Comparison of ENCODE assay signal across 26 cellular contexts in genomic region chr4:89561051-89561450, GRCh38.
"Had no signal": no experiment of that assay in that cellular context is flagged by ENCODE, and none has a peak within 500 bp of the region (broad histone marks: within the 10 kb centered on the region; RNA-seq: fewer than 3 reads in every experiment).

No MANE protein-coding gene starts in this region.

- DNase-seq: naive thymus-derived CD4-positive, alpha-beta T cell; natural killer cell; nucleus accumbens; pancreas; psoas muscle; right cardiac atrium; right lobe of liver; sigmoid colon; small intestine; stimulated activated CD4-positive, alpha-beta T cell treated with anti-CD3 and anti-CD28 coated beads, Interleukin-15, amount 100 ng/mL, for 24 hours; stimulated activated CD4-positive, alpha-beta T cell treated with anti-CD3 and anti-CD28 coated beads, Interleukin-2, amount 100 ng/mL, for 24 hours; stimulated activated CD4-positive, alpha-beta T cell treated with anti-CD3 and anti-CD28 coated beads, Interleukin-2, amount 100 ng/mL, for 48 hours; stimulated activated CD4-positive, alpha-beta T cell treated with anti-CD3 and anti-CD28 coated beads, Interleukin-4, amount 100 ng/mL, for 24 hours; stimulated activated naive B cell treated with anti-CD40 and anti-IgM and Interleukin-4, amounts not matched to agents 10 μg/mL and 1 μg/mL and 100 μg/mL, for 72 hours; stimulated activated naive CD4-positive, alpha-beta T cell treated with Interleukin-2 at 50 U/mL for 16 hours; stomach; thyroid gland; upper lobe of right lung; uterus had no signal

- H3K4me1 Mint-ChIP-seq: naive thymus-derived CD4-positive, alpha-beta T cell; natural killer cell; nephron; stimulated activated naive B cell treated with anti-CD40 and anti-IgM and Interleukin-4, amounts not matched to agents 10 μg/mL and 1 μg/mL and 100 μg/mL, for 72 hours had no signal

- H3K36me3 Mint-ChIP-seq: naive thymus-derived CD4-positive, alpha-beta T cell; natural killer cell; stimulated activated effector memory CD8-positive, alpha-beta T cell treated with anti-CD3 and anti-CD28 coated beads, Interleukin-12 subunit alpha, Interleukin-12 subunit beta, amount 100 ng/mL, for 72 hours; stimulated activated naive B cell treated with anti-CD40 and anti-IgM and Interleukin-4, amounts not matched to agents 10 μg/mL and 1 μg/mL and 100 μg/mL, for 72 hours; type B pancreatic cell had no signal

- H3K4me1 ChIP-seq: pancreas, psoas muscle, right lobe of liver, sigmoid colon, thyroid gland, tibial nerve, upper lobe of right lung, uterus had no signal

- H3K27me3 ChIP-seq: neutrophil, pancreas, right lobe of liver, sigmoid colon, stomach, thyroid gland, tibial nerve, upper lobe of right lung, uterus had no signal

- H3K27ac Mint-ChIP-seq: naive thymus-derived CD4-positive, alpha-beta T cell; natural killer cell; nephron; stimulated activated effector memory CD8-positive, alpha-beta T cell treated with anti-CD3 and anti-CD28 coated beads, Interleukin-12 subunit alpha, Interleukin-12 subunit beta, amount 100 ng/mL, for 72 hours; stimulated activated naive B cell treated with anti-CD40 and anti-IgM and Interleukin-4, amounts not matched to agents 10 μg/mL and 1 μg/mL and 100 μg/mL, for 72 hours; stimulated activated naive CD8-positive, alpha-beta T cell treated with anti-CD3 and anti-CD28 coated beads, Interleukin-15, Interleukin-2, amounts not matched to agents 100 ng/mL and 50 ng/mL, for 24 hours; type B pancreatic cell had no signal

- H3K27me3 Mint-ChIP-seq: stimulated activated naive B cell treated with anti-CD40 and anti-IgM and Interleukin-4, amounts not matched to agents 10 μg/mL and 1 μg/mL and 100 μg/mL, for 72 hours; stimulated activated naive CD8-positive, alpha-beta T cell treated with anti-CD3 and anti-CD28 coated beads, Interleukin-15, Interleukin-2, amounts not matched to agents 100 ng/mL and 50 ng/mL, for 24 hours; type B pancreatic cell had no signal

- H3K36me3 ChIP-seq: neutrophil, pancreas, right lobe of liver, sigmoid colon, stomach, thoracic aorta, thyroid gland, tibial nerve, upper lobe of right lung, uterus had no signal

- H3K4me3 ChIP-seq: pancreas, psoas muscle, right lobe of liver, sigmoid colon, stomach, thoracic aorta, thyroid gland, tibial nerve, upper lobe of right lung, uterus had no signal

- H3K27ac ChIP-seq: neutrophil, pancreas, psoas muscle, right lobe of liver, sigmoid colon, stomach, thoracic aorta, thyroid gland, tibial nerve, upper lobe of right lung, uterus had no signal

- ATAC-seq: naive thymus-derived CD4-positive, alpha-beta T cell; natural killer cell; pancreas; psoas muscle; right cardiac atrium; right lobe of liver; stimulated activated effector memory CD8-positive, alpha-beta T cell treated with anti-CD3 and anti-CD28 coated beads, Interleukin-12 subunit alpha, Interleukin-12 subunit beta, amount 100 ng/mL, for 72 hours; stimulated activated naive B cell treated with anti-CD40 and anti-IgM and Interleukin-4, amounts not matched to agents 10 μg/mL and 1 μg/mL and 100 μg/mL, for 72 hours; upper lobe of right lung had no signal

- H3K9me3 ChIP-seq: neutrophil, pancreas, psoas muscle, right lobe of liver, sigmoid colon, stomach, thoracic aorta, thyroid gland, tibial nerve, upper lobe of right lung, uterus had no signal

- H3K4me3 Mint-ChIP-seq: naive thymus-derived CD4-positive, alpha-beta T cell; natural killer cell; nephron; stimulated activated effector memory CD8-positive, alpha-beta T cell treated with anti-CD3 and anti-CD28 coated beads, Interleukin-12 subunit alpha, Interleukin-12 subunit beta, amount 100 ng/mL, for 72 hours; stimulated activated naive B cell treated with anti-CD40 and anti-IgM and Interleukin-4, amounts not matched to agents 10 μg/mL and 1 μg/mL and 100 μg/mL, for 72 hours; stimulated activated naive CD8-positive, alpha-beta T cell treated with anti-CD3 and anti-CD28 coated beads, Interleukin-15, Interleukin-2, amounts not matched to agents 100 ng/mL and 50 ng/mL, for 24 hours; type B pancreatic cell had no signal

- H3K9me3 Mint-ChIP-seq: naive thymus-derived CD4-positive, alpha-beta T cell; natural killer cell; nephron; stimulated activated effector memory CD8-positive, alpha-beta T cell treated with anti-CD3 and anti-CD28 coated beads, Interleukin-12 subunit alpha, Interleukin-12 subunit beta, amount 100 ng/mL, for 72 hours; stimulated activated naive B cell treated with anti-CD40 and anti-IgM and Interleukin-4, amounts not matched to agents 10 μg/mL and 1 μg/mL and 100 μg/mL, for 72 hours; stimulated activated naive CD8-positive, alpha-beta T cell treated with anti-CD3 and anti-CD28 coated beads, Interleukin-15, Interleukin-2, amounts not matched to agents 100 ng/mL and 50 ng/mL, for 24 hours; type B pancreatic cell had no signal
